Comparison of ENCODE assay signal across 8 cellular contexts in the genomic region with DNA sequence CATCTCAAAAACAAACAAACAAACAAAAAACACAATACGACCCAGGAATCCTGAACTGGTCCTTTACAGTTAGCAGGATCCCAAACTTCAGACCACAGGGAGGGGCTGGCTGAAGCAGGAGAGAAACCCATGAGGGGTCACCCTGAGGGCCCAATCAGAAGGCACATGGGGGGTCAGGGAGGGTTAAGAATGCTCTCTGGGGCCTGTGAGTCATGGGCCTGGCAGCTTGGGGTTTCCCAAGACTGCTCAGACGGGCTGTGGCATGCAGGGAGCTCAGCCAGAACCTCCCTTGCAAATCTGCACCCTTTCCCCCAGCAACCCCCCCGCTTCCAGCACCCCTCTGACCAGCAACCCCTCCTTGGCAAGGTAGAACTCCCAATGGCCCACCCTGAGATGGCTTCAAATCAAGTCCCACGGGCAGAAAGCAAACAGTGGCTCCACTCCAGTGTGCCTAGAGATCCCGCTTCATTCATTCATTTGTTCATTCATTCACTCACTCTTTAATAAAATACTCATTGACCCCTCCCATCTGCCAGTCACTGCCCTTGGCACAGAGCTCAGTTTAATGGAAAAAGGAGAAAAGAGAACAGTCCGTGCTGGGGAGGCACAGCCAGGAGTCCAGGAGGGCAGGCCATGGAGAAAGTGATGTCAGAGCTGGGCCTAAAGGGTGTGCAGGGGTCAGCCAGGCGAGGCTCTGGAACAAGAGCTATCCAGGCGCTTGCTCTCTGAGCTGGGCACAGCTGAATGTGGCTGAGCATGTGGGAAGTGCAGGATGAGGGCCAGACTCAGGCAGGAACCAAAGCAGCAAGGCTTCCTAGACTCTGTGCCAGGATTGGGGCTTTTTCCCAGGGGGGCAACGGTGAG. TPM values are rescaled to one million over a fixed set of nuclear protein-coding genes. Genes with fewer than 3 reads are reported as not detected.
DNase-seq lines count a peak whose midpoint lies in the region; ATAC-seq lines count a peak whose summit lies in the region.

No MANE protein-coding gene starts in this region.

- DNase-seq in DMS53 (lab: John Stamatoyannopoulos, UW) (peak; percentile 30), DMS53 treated with DMSO at 0.1 percent for 48 hours (lab: John Stamatoyannopoulos, UW; ENCODE audit: unreplicated experiment) (no peak), hepatic stellate cell (ENCODE audit: low spot score) (peak; percentile 98), DMS153 treated with DMSO at 0.1 percent for 48 hours (lab: John Stamatoyannopoulos, UW; ENCODE audit: unreplicated experiment) (no peak), D341Med (ENCODE audit: low spot score) (no peak)
- peak; percentile 3 to 8 for DNase-seq in stimulated activated CD4-positive, alpha-beta T cell treated with anti-CD3 and anti-CD28 coated beads, Interleukin-4, amount 100 ng/mL, for 48 hours (ENCODE audit: low read depth in 2 of 2)

- no peak overlapping the region for H3K27ac Mint-ChIP-seq in activated T-helper 17 cell treated with anti-CD3 and anti-CD28 coated beads, Interleukin-2, amount 50 U/mL, for 72 hours

- H3K4me3 Mint-ChIP-seq in activated T-helper 17 cell treated with anti-CD3 and anti-CD28 coated beads, Interleukin-2, amount 50 U/mL, for 72 hours = no peak overlapping the region

- peak; percentile 54 for ATAC-seq in activated T-helper 17 cell treated with anti-CD3 and anti-CD28 coated beads, Interleukin-2, amount 50 U/mL, for 72 hours (replicated peaks)
- no peak for ATAC-seq in GM21737 (IDR thresholded peaks at IDR 0.05; ENCODE audit: unreplicated experiment)

- peaks cover 3% of the 10 kb centered on the region for H3K27me3 Mint-ChIP-seq in activated T-helper 17 cell treated with anti-CD3 and anti-CD28 coated beads, Interleukin-2, amount 50 U/mL, for 72 hours

- H3K4me1 Mint-ChIP-seq in activated T-helper 17 cell treated with anti-CD3 and anti-CD28 coated beads, Interleukin-2, amount 50 U/mL, for 72 hours = no peaks in the 10 kb centered on the region

- H3K9me3 Mint-ChIP-seq in activated T-helper 17 cell treated with anti-CD3 and anti-CD28 coated beads, Interleukin-2, amount 50 U/mL, for 72 hours = no peaks in the 10 kb centered on the region

- H3K36me3 Mint-ChIP-seq in activated T-helper 17 cell treated with anti-CD3 and anti-CD28 coated beads, Interleukin-2, amount 50 U/mL, for 72 hours (ENCODE audit: low read depth) = no peaks in the 10 kb centered on the region

RNA-seq across cellular contexts. Expression of a gene that starts 8.2 kb away (rescaled TPM):
- 1 to 10 TPM; 1.8 to 2.2 TPM for total RNA-seq in activated T-helper 17 cell treated with anti-CD3 and anti-CD28 coated beads, Interleukin-2, amount 50 U/mL, for 72 hours

RNA-seq across cellular contexts. Expression of a gene that starts 40.6 kb away (rescaled TPM):
- total RNA-seq in activated T-helper 17 cell treated with anti-CD3 and anti-CD28 coated beads, Interleukin-2, amount 50 U/mL, for 72 hours = not detected

RNA-seq across cellular contexts. Expression of a gene that starts 48.3 kb away (rescaled TPM):
- 10 to 100 TPM; 48.9 to 66.7 TPM for total RNA-seq in activated T-helper 17 cell treated with anti-CD3 and anti-CD28 coated beads, Interleukin-2, amount 50 U/mL, for 72 hours

RNA-seq across cellular contexts. Expression of a gene that starts 56.9 kb away (rescaled TPM):
- total RNA-seq in activated T-helper 17 cell treated with anti-CD3 and anti-CD28 coated beads, Interleukin-2, amount 50 U/mL, for 72 hours = not detected

Comparison
In these comparisons a context has a peak if more than half of its experiments do, and no peak if none do; other contexts are left out.
1. DNase-seq: peak in DMS53 (single experiment), hepatic stellate cell (single experiment) and stimulated activated CD4-positive, alpha-beta T cell treated with anti-CD3 and anti-CD28 coated beads, Interleukin-4, amount 100 ng/mL, for 48 hours (2 of 2); none in DMS53 treated with DMSO at 0.1 percent for 48 hours (single experiment), DMS153 treated with DMSO at 0.1 percent for 48 hours (single experiment) and D341Med (single experiment).